9 cellular contexts compared by ENCODE assay signal in the genomic region with DNA sequence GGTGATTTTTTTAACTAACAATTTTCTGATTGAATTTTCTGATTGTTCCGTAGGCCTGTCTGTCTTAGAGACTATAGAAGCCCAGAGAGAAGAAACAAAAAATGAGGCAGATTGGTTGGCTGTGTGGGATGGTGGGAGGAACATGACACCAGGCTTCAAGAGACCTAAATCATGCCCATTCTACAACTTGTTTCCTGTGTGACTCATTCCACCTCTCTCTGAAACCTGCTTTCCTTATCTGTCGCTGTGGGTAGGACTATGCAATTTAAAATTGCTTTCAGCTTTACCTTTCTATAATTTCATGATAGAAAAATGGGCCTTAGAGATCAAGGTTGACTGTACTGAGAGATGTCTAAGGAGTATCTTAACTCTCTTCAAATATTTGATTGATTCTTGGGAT. TPM values are rescaled to one million over a fixed set of nuclear protein-coding genes. Genes with fewer than 3 reads are reported as not detected.
DNase-seq lines count a peak whose midpoint lies in the region; ATAC-seq and TF ChIP-seq lines count a peak whose summit lies in the region.
"Had no signal": no experiment of that assay in that cellular context is flagged by ENCODE, and none has a peak within 500 bp of the region (broad histone marks: within the 10 kb centered on the region; RNA-seq: fewer than 3 reads in every experiment).

No MANE protein-coding gene starts in this region.

- DNase-seq in H4 (ENCODE audit: low spot score) = peak; percentile 36
- DNase-seq in activated T-cell treated with anti-CD3 and anti-CD28 coated beads, Interleukin-2, amount 50 U/mL, for 72 hours = peak; percentile 63 to 68
- DNase-seq in naive B cell = no peak
- DNase-seq in gastrocnemius medialis = no peak
- no peak for DNase-seq in LoVo (ENCODE audit: low spot score)
- no peak for DNase-seq in NCI-H2196 (lab: John Stamatoyannopoulos, UW; ENCODE audit: unreplicated experiment)

- ATAC-seq in GM18502 (IDR thresholded peaks at IDR 0.05; ENCODE audit: poor library complexity, unreplicated experiment) (peak; percentile 85), naive B cell (ENCODE audit: low read depth in 2 of 2) (no peak), gastrocnemius medialis (no peak)
- ATAC-seq in activated T-cell treated with anti-CD3 and anti-CD28 coated beads, Interleukin-2, amount 50 U/mL, for 72 hours (replicated peaks in 1 of 2) = peak; percentile 81 to 82

- no peaks in the 10 kb centered on the region for H3K27me3 Mint-ChIP-seq in activated T-cell treated with anti-CD3 and anti-CD28 coated beads, Interleukin-2, amount 50 U/mL, for 72 hours (ENCODE audit: low read depth)
- H3K27me3 Mint-ChIP-seq in naive B cell = no peaks in the 10 kb centered on the region
- H3K27me3 Mint-ChIP-seq: IgD-negative memory B cell had no signal

- H3K4me1 Mint-ChIP-seq in activated T-cell treated with anti-CD3 and anti-CD28 coated beads, Interleukin-2, amount 50 U/mL, for 72 hours (ENCODE audit: low read depth) = peaks cover 94% of the 10 kb centered on the region
- H3K4me1 Mint-ChIP-seq in naive B cell = peaks cover 14 to 47% (median 18%) of the 10 kb centered on the region in 3 donors

- peak overlapping the region; percentile 54 to 75 for H3K4me3 Mint-ChIP-seq in activated T-cell treated with anti-CD3 and anti-CD28 coated beads, Interleukin-2, amount 50 U/mL, for 72 hours
- H3K4me3 Mint-ChIP-seq in naive B cell = no peak overlapping the region

- H3K4me1 ChIP-seq in gastrocnemius medialis = peaks cover 20 to 21% of the 10 kb centered on the region in 2 donors

- H3K27ac ChIP-seq in KOPT-K1 (ENCODE audit: low read depth, low read length, poor library complexity, severe bottlenecking) = peak overlapping the region; percentile 71
- no peak overlapping the region for H3K27ac ChIP-seq in gastrocnemius medialis

- peaks cover 47% of the 10 kb centered on the region for H3K36me3 ChIP-seq in KOPT-K1 (ENCODE audit: insufficient read depth, low read length)
- peaks cover 0 to 8% of the 10 kb centered on the region in 2 donors for H3K36me3 ChIP-seq in gastrocnemius medialis

- H3K4me3 ChIP-seq in gastrocnemius medialis = no peak overlapping the region

- in situ Hi-C loops in gastrocnemius medialis (cut with MboI; ENCODE audit: low sequenced_read_pairs in 4 of 4) = no loop called here

- H3K9me3 Mint-ChIP-seq in activated T-cell treated with anti-CD3 and anti-CD28 coated beads, Interleukin-2, amount 50 U/mL, for 72 hours = no peaks in the 10 kb centered on the region
- H3K9me3 Mint-ChIP-seq in naive B cell = no peaks in the 10 kb centered on the region
- H3K9me3 Mint-ChIP-seq: IgD-negative memory B cell had no signal

- no peaks in the 10 kb centered on the region for H3K27me3 ChIP-seq in gastrocnemius medialis

- peaks cover 5 to 27% of the 10 kb centered on the region in 2 donors for H3K36me3 Mint-ChIP-seq in activated T-cell treated with anti-CD3 and anti-CD28 coated beads, Interleukin-2, amount 50 U/mL, for 72 hours (ENCODE audit: insufficient read depth in 2 of 2)
- peaks cover 12 to 13% of the 10 kb centered on the region in 2 donors for H3K36me3 Mint-ChIP-seq in naive B cell

- peak overlapping the region; percentile 89 for H3K27ac Mint-ChIP-seq in activated T-cell treated with anti-CD3 and anti-CD28 coated beads, Interleukin-2, amount 50 U/mL, for 72 hours
- peak overlapping the region in 4 of 6 donors; percentile 1 to 76 (median 34) for H3K27ac Mint-ChIP-seq in naive B cell
- H3K27ac Mint-ChIP-seq: IgD-negative memory B cell had no signal

- TF ChIP-seq POLR2A in gastrocnemius medialis (IDR thresholded peaks at IDR 0.05) = no peak

- no peaks in the 10 kb centered on the region for H3K9me3 ChIP-seq in KOPT-K1 (ENCODE audit: insufficient read depth, low read length, poor library complexity, severe bottlenecking)
- no peaks in the 10 kb centered on the region for H3K9me3 ChIP-seq in gastrocnemius medialis

- intact Hi-C loops in gastrocnemius medialis (cut with DNase I; ENCODE audit: low total_unique reads) = no loop called here

- TF ChIP-seq CTCF in gastrocnemius medialis (IDR thresholded peaks at IDR 0.05 in 4 of 5, conservative IDR thresholded peaks at IDR 0.05 in 1 of 5) = no peak

RNA-seq across cellular contexts. Expression of a gene that starts 44.5 kb away (rescaled TPM):
- 12.1 and 17.1 TPM in 2 replicates for total RNA-seq in H4 (2014; rRNA removed; shearing (Covaris generic))
- 10 to 100 TPM; 34.3 to 52.0 TPM for total RNA-seq in activated T-cell treated with anti-CD3 and anti-CD28 coated beads, Interleukin-2, amount 50 U/mL, for 72 hours
- polyA plus RNA-seq in naive B cell (ENCODE audit: low read depth in 6 of 6) = 10 to 100 TPM in 1 of 6 donors, 1 to 10 TPM in 5; 1.4 to 10.8 (median 6.7) TPM
- 10 to 100 TPM; 12.3 to 28.6 (median 17.1) TPM for total RNA-seq in gastrocnemius medialis

RNA-seq across cellular contexts. Expression of a gene that starts 44.8 kb away (rescaled TPM):
- 10.8 and 11.5 TPM in 2 replicates for total RNA-seq in H4 (2014; rRNA removed; shearing (Covaris generic))
- 10 to 100 TPM; 23.4 to 26.1 TPM for total RNA-seq in activated T-cell treated with anti-CD3 and anti-CD28 coated beads, Interleukin-2, amount 50 U/mL, for 72 hours
- polyA plus RNA-seq in naive B cell (ENCODE audit: low read depth in 6 of 6) = 10 to 100 TPM; 17.2 to 26.4 (median 21.3) TPM
- total RNA-seq in gastrocnemius medialis = 10 to 100 TPM; 40.3 to 66.6 (median 44.2) TPM

Comparison
In these comparisons a context has a peak if more than half of its experiments do, and no peak if none do; other contexts are left out.
1. ATAC-seq: peak in GM18502 (single experiment) and activated T-cell treated with anti-CD3 and anti-CD28 coated beads, Interleukin-2, amount 50 U/mL, for 72 hours (2 of 2); none in naive B cell (0 of 2) and gastrocnemius medialis (0 of 2).
2. DNase-seq: peak in H4 (single experiment) and activated T-cell treated with anti-CD3 and anti-CD28 coated beads, Interleukin-2, amount 50 U/mL, for 72 hours (2 of 2); none in naive B cell (single experiment), gastrocnemius medialis (0 of 2), LoVo (single experiment) and NCI-H2196 (single experiment).
3. H3K4me3 Mint-ChIP-seq: peak in activated T-cell treated with anti-CD3 and anti-CD28 coated beads, Interleukin-2, amount 50 U/mL, for 72 hours (2 of 2); none in naive B cell (0 of 8).